22 cellular contexts compared by ENCODE assay signal in genomic region chr16:85197611-85198566, GRCh38.
DNase-seq lines count a peak whose midpoint lies in the region; FAIRE-seq and TF ChIP-seq lines count a peak whose summit lies in the region.
"Had no signal": no experiment of that assay in that cellular context is flagged by ENCODE, and none has a peak within 500 bp of the region (broad histone marks: within the 10 kb centered on the region; RNA-seq: fewer than 3 reads in every experiment).

No MANE protein-coding gene starts in this region.

- H3K79me2 ChIP-seq in H1 (ENCODE audit: control insufficient read depth in 1 of 2, insufficient read depth in 2 of 2, low read length in 2 of 2), result 0 out of 4 replicates have a peak, but pooled peaks cover 0 to 7% of the 10 kb centered on the region in 2 experiments

- no peak overlapping the region for H4K8ac ChIP-seq in H1 (ENCODE audit: extremely low read depth, insufficient read depth, low read length)

- no peaks in the 10 kb centered on the region for H3K9me3 ChIP-seq in HEK293 (ENCODE audit: control insufficient read depth, insufficient read depth, low read depth, low read length)
- peaks cover 5 to 10% of the 10 kb centered on the region in 2 experiments; a peak in 1 of 4 replicates for H3K9me3 ChIP-seq in H1 (ENCODE audit: insufficient read depth in 2 of 2, low read depth in 1 of 2, low read length in 1 of 2)
- H3K9me3 ChIP-seq in skeletal muscle tissue (ENCODE audit: control insufficient read depth in 3 of 3, low read length in 3 of 3), result no peaks in the 10 kb centered on the region
- H3K9me3 ChIP-seq: esophagus squamous epithelium, suprapubic skin had no signal

- no peak overlapping the region for H3K23ac ChIP-seq in H1 (ENCODE audit: insufficient read length)

- H3K27me3 ChIP-seq in H1 (replicated peaks in 1 of 4; ENCODE audit: control insufficient read depth in 3 of 4, extremely low read depth in 1 of 4, insufficient read depth in 3 of 4, low read length in 3 of 4), result no peaks in the 10 kb centered on the region; a peak in 1 of 7 replicates
- H3K27me3 ChIP-seq in skeletal muscle tissue (ENCODE audit: control insufficient read depth in 3 of 3, insufficient read depth in 3 of 3, low read length in 3 of 3), result no peaks in the 10 kb centered on the region
- H3K27me3 ChIP-seq: suprapubic skin had no signal

- peaks cover 85% of the 10 kb centered on the region for H3K4me1 Mint-ChIP-seq in nephron
- H3K4me1 Mint-ChIP-seq: activated CD4-positive, alpha-beta T cell treated with anti-CD3 and anti-CD28 coated beads for 36 hours had no signal

- no peak overlapping the region for H3K4me2 ChIP-seq in H1 (ENCODE audit: insufficient read depth in 1 of 2, low read depth in 2 of 2, low read length in 2 of 2)

- no peak overlapping the region for H3K56ac ChIP-seq in H1 (replicated peaks; ENCODE audit: insufficient read length, low read depth, low read length)

- H2BK20ac ChIP-seq in H1 (ENCODE audit: low read length), result 0 out of 2 replicates have a peak overlapping the region, but pooled peaks have one; percentile 69

- H3K4ac ChIP-seq in H1 (replicated peaks; ENCODE audit: insufficient read length, low read depth, low read length), result no peak overlapping the region

- no peak overlapping the region for H2BK15ac ChIP-seq in H1 (ENCODE audit: low read length)

- CTCF ChIA-PET in HEK293 (lab: Yijun Ruan, JAX) (interaction anchor here (0.6 to 1.4 kb wide), 2 partner anchors 83 to 130 kb away, joined by 3 to 4 read pairs; no protein-coding TSS in a partner anchor), H1 (lab: Charles Lee; ENCODE audit: partially characterized antibody) (interaction anchor here (0.7 to 1.6 kb wide), 11 partner anchors 11 to 293 kb away, joined by 3 to 5 read pairs (median 4); no protein-coding TSS in a partner anchor)

- H3K27me3 Mint-ChIP-seq in nephron (ENCODE audit: low read depth), result no peaks in the 10 kb centered on the region

- no peak overlapping the region for H4K91ac ChIP-seq in H1 (replicated peaks; ENCODE audit: insufficient read length, low read length)

- peak overlapping the region; percentile 51 to 91 (median 68) for H3K27ac Mint-ChIP-seq in nephron
- H3K27ac Mint-ChIP-seq: activated CD4-positive, alpha-beta T cell treated with anti-CD3 and anti-CD28 coated beads for 36 hours had no signal

- H2AFZ ChIP-seq in H1 (ENCODE audit: low read length), result no peak overlapping the region

- peak overlapping the region; percentile 48; the same call in 1 of the 2 replicates for H2AK5ac ChIP-seq in H1 (ENCODE audit: low read depth, low read length)

- no peak overlapping the region for H3K9ac ChIP-seq in H1 (replicated peaks in 1 of 4; ENCODE audit: extremely low read depth in 1 of 4, low read depth in 3 of 4, low read length in 3 of 4)
- peak overlapping the region in 2 of 3 donors; percentile 20 to 55 for H3K9ac ChIP-seq in skeletal muscle tissue (ENCODE audit: low read depth in 1 of 3, low read length in 3 of 3)

- no peaks in the 10 kb centered on the region for H3K23me2 ChIP-seq in H1 (ENCODE audit: low read depth, low read length)

- TF ChIP-seq EP300 in H1 (IDR thresholded peaks at IDR 0.05; ENCODE audit: borderline replicate concordance in 1 of 2, low read depth in 2 of 2, low read length in 2 of 2), result no peak

- POLR2A ChIA-PET in HEK293 (lab: Yijun Ruan, JAX), result no interaction called here
- POLR2A ChIA-PET in H1 (lab: Charles Lee; ENCODE audit: partially characterized antibody), result interaction anchor here (1.3 to 1.4 kb wide), 2 partner anchors 9 to 11 kb away, joined by 4 to 5 read pairs; no protein-coding TSS in a partner anchor

- H3K4me1 ChIP-seq in HEK293 (ENCODE audit: control insufficient read depth, insufficient read depth, low read length) (no peaks in the 10 kb centered on the region), H1 (replicated peaks in 1 of 4; ENCODE audit: control insufficient read depth in 3 of 4, insufficient read depth in 4 of 4, low read length in 3 of 4) (peaks cover 0 to 13% (median 10%) of the 10 kb centered on the region in 4 experiments; a peak in 6 of 7 replicates), skeletal muscle tissue (ENCODE audit: control insufficient read depth in 3 of 3, insufficient read depth in 3 of 3, low read length in 3 of 3) (peaks cover 41 to 71% (median 56%) of the 10 kb centered on the region in 3 donors)

- DNase-seq in H1 (ENCODE audit: low read depth in 1 of 2, low spot score in 2 of 2) (no peak), AG08395 (ENCODE audit: low spot score) (no peak), NCI-H2081 treated with DMSO at 0.1 percent for 48 hours (lab: John Stamatoyannopoulos, UW) (no peak), NCI-H526 (lab: John Stamatoyannopoulos, UW) (no peak)
- DNase-seq: activated CD4-positive, alpha-beta T cell treated with anti-CD3 and anti-CD28 coated beads for 36 hours; activated CD8-positive, alpha-beta memory T cell treated with anti-CD3 and anti-CD28 coated beads, Interleukin-2, amount 50 U/mL, for 4 hours; activated effector memory CD4-positive, alpha-beta T cell treated with anti-CD3 and anti-CD28 coated beads, Interleukin-2, amount 50 U/mL, for 16 hours; amniotic stem cell; central memory CD4-positive, alpha-beta T cell; DMS79; esophagus squamous epithelium; HCEC 1CT; KBM-7; NCI-H1930; NCI-H446; RPMI8226 had no signal

- H3K36me3 Mint-ChIP-seq in nephron (ENCODE audit: low read depth), result no peaks in the 10 kb centered on the region

- H4K20me1 ChIP-seq in H1 (replicated peaks in 1 of 2; ENCODE audit: control insufficient read depth in 1 of 2, insufficient read depth in 2 of 2, low read length in 2 of 2), result no peaks in the 10 kb centered on the region

- H2BK5ac ChIP-seq in H1 (ENCODE audit: low read depth, low read length), result peak overlapping the region; percentile 15; the same call in 1 of the 2 replicates

- H3K79me1 ChIP-seq in H1 (ENCODE audit: low read depth, low read length), result peaks cover 3% of the 10 kb centered on the region; the same call in 1 of the 2 replicates

- no peak for TF ChIP-seq POLR2A in H1 (IDR thresholded peaks at IDR 0.05; ENCODE audit: control extremely low read depth in 1 of 2, low read depth in 2 of 2, low read length in 2 of 2)

- FAIRE-seq in H1 (lab: Jason Lieb, UNC), result no peak
- FAIRE-seq: GM12892, TTC549 had no signal

- 91% methylated on average over 22 of the region's 22 CpGs; no CpG with 5 or more reads in 1 of the 2 experiments for WGBS in H1 (ENCODE audit: extremely low coverage in 1 of 2, insufficient coverage in 1 of 2, insufficient read length in 1 of 2, insufficient replicate concordance in 2 of 2, low coverage in 1 of 2, low lambda C conversion rate in 2 of 2, missing lambda C conversion rate in 1 of 2), 2 experiments

- no peak overlapping the region for H2BK12ac ChIP-seq in H1 (ENCODE audit: low read depth, low read length)

- H3K36me3 ChIP-seq in HEK293 (ENCODE audit: control insufficient read depth in 2 of 2, insufficient read depth in 1 of 2, low read length in 2 of 2) (peaks cover 0 to 5% of the 10 kb centered on the region in 2 experiments; a peak in 1 of 3 replicates), H1 (ENCODE audit: control insufficient read depth in 2 of 4, insufficient read depth in 4 of 4, low read length in 3 of 4) (no peaks in the 10 kb centered on the region), skeletal muscle tissue (ENCODE audit: control insufficient read depth in 3 of 3, insufficient read depth in 3 of 3, low read length in 3 of 3) (no peaks in the 10 kb centered on the region)
- H3K36me3 ChIP-seq: esophagus squamous epithelium, suprapubic skin had no signal

- no peaks in the 10 kb centered on the region for H3K9me3 Mint-ChIP-seq in nephron

- no peak overlapping the region for H3K14ac ChIP-seq in H1 (ENCODE audit: insufficient read length)

- H2BK120ac ChIP-seq in H1 (replicated peaks; ENCODE audit: low read depth, low read length), result no peak overlapping the region

- H3K18ac ChIP-seq in H1 (ENCODE audit: extremely low read depth, low read length), result no peak overlapping the region

- H3K27ac ChIP-seq in HEK293 (ENCODE audit: extremely low read depth, low read depth, low read length), result no peak overlapping the region
- no peak overlapping the region for H3K27ac ChIP-seq in H1 (ENCODE audit: low read depth, low read length)
- H3K27ac ChIP-seq in skeletal muscle tissue (ENCODE audit: low read depth, low read length), result no peak overlapping the region

- no peak for TF ChIP-seq RAD21 in H1 (IDR thresholded peaks at IDR 0.05 in 1 of 2, conservative IDR thresholded peaks at IDR 0.05 in 1 of 2; ENCODE audit: low read depth in 2 of 2, low read length in 2 of 2)

- TF ChIP-seq CTCF in HEK293 (tag by site-specific recombination; IDR thresholded peaks at IDR 0.05) (no peak), H1 (IDR thresholded peaks at IDR 0.05; ENCODE audit: control extremely low read depth in 1 of 3, insufficient read depth in 1 of 3, low read depth in 1 of 3, low read length in 3 of 3) (no peak), nephron (IDR thresholded peaks at IDR 0.05; ENCODE audit: unreplicated experiment in 3 of 3) (no peak)

- no peak overlapping the region for H4K5ac ChIP-seq in H1 (ENCODE audit: insufficient read length, low read depth, low read length)

- peak overlapping the region in 1 of 3 experiments; percentile 38 for H3K4me3 Mint-ChIP-seq in nephron
- H3K4me3 Mint-ChIP-seq: activated CD4-positive, alpha-beta T cell treated with anti-CD3 and anti-CD28 coated beads for 36 hours had no signal

- H3K4me3 ChIP-seq in HEK293 (ENCODE audit: low read depth, low read length) (no peak overlapping the region), H1 (ENCODE audit: extremely low read depth in 1 of 4, insufficient read depth in 2 of 4, low read depth in 3 of 4, low read length in 4 of 4) (no peak overlapping the region), skeletal muscle tissue (ENCODE audit: low read length in 3 of 3) (no peak overlapping the region)
- H3K4me3 ChIP-seq: esophagus squamous epithelium, suprapubic skin had no signal

TF ChIP-seq in HEK293, 187 proteins besides CTCF, POLR2A, EP300 and RAD21:
- no peak for TF ChIP-seq ZNF510 (tag by site-specific recombination; IDR thresholded peaks at IDR 0.05; ENCODE audit: insufficient replicate concordance)
- TF ChIP-seq GLIS1 (tag by site-specific recombination; IDR thresholded peaks at IDR 0.05), result peak; percentile 15; the same call in 1 of the 2 replicates
- TF ChIP-seq TRIM28 (IDR thresholded peaks at IDR 0.05; ENCODE audit: borderline replicate concordance, low read length), result peak; percentile 88; the same call in 1 of the 2 replicates
- no peak for TF ChIP-seq ZNF394 (tag by site-specific recombination; IDR thresholded peaks at IDR 0.05; ENCODE audit: borderline replicate concordance)
TF ChIP-seq in HEK293: peak in this region for 2.

TF ChIP-seq in H1, 55 proteins besides CTCF, POLR2A, EP300 and RAD21:
- no peak for TF ChIP-seq NANOG (IDR thresholded peaks at IDR 0.05; ENCODE audit: insufficient read depth, low read depth, low read length, poor library complexity, severe bottlenecking)
- TF ChIP-seq CREB1 (IDR thresholded peaks at IDR 0.05), result no peak
- no peak for TF ChIP-seq TBP (IDR thresholded peaks at IDR 0.05; ENCODE audit: low read depth, low read length)
- no peak for TF ChIP-seq POLR2AphosphoS5 (IDR thresholded peaks at IDR 0.05; ENCODE audit: low read depth, low read length)
- TF ChIP-seq RBBP5 (IDR thresholded peaks at IDR 0.05; ENCODE audit: borderline replicate concordance, low read depth, low read length), result no peak
- TF ChIP-seq POU5F1 (IDR thresholded peaks at IDR 0.05; ENCODE audit: low read depth, low read length), result no peak
- TF ChIP-seq KDM1A (IDR thresholded peaks at IDR 0.05; ENCODE audit: borderline replicate concordance, low read length), result no peak

Comparison
In these comparisons a context has a peak if more than half of its experiments do, and no peak if none do; other contexts are left out.
1. H3K9ac ChIP-seq: peak in skeletal muscle tissue (2 of 3); none in H1 (0 of 4).